20 cellular contexts compared by ENCODE assay signal in genomic region chr2:241500016-241500415, GRCh38. TPM values are rescaled to one million over a fixed set of nuclear protein-coding genes. Genes with fewer than 3 reads are reported as not detected.
"Had no signal": no experiment of that assay in that cellular context is flagged by ENCODE, and none has a peak within 500 bp of the region (broad histone marks: within the 10 kb centered on the region; RNA-seq: fewer than 3 reads in every experiment).

No MANE protein-coding gene starts in this region.

- H3K27me3 ChIP-seq: dorsolateral prefrontal cortex, gastroesophageal sphincter, tibial artery, upper lobe of left lung, uterus had no signal

- ATAC-seq: gastroesophageal sphincter; left lobe of liver; mucosa of descending colon; naive thymus-derived CD8-positive, alpha-beta T cell; stimulated activated effector memory CD8-positive, alpha-beta T cell treated with anti-CD3 and anti-CD28 coated beads, Interleukin-12 subunit alpha, Interleukin-12 subunit beta, amount 100 ng/mL, for 72 hours; stimulated activated naive CD8-positive, alpha-beta T cell treated with anti-CD3 and anti-CD28 coated beads, Interleukin-15, Interleukin-2, amounts not matched to agents 100 U/mL and 50 U/mL, for 24 hours had no signal

- H3K9me3 ChIP-seq: gastroesophageal sphincter, mucosa of descending colon, prostate gland, tibial artery, upper lobe of left lung, uterus had no signal

- H3K27ac Mint-ChIP-seq: stimulated activated effector memory CD8-positive, alpha-beta T cell treated with anti-CD3 and anti-CD28 coated beads, Interleukin-12 subunit alpha, Interleukin-12 subunit beta, amount 100 ng/mL, for 72 hours had no signal

- H3K4me3 ChIP-seq: dorsolateral prefrontal cortex, gastroesophageal sphincter, mucosa of descending colon, prostate gland, smooth muscle cell, tibial artery, upper lobe of left lung, uterus had no signal

- H3K4me3 Mint-ChIP-seq: naive thymus-derived CD8-positive, alpha-beta T cell; stimulated activated effector memory CD8-positive, alpha-beta T cell treated with anti-CD3 and anti-CD28 coated beads, Interleukin-12 subunit alpha, Interleukin-12 subunit beta, amount 100 ng/mL, for 72 hours had no signal

- DNase-seq: cortex of kidney; effector CD8-positive, alpha-beta T cell; glutamatergic neuron; mucosa of descending colon; naive thymus-derived CD8-positive, alpha-beta T cell; occipital lobe; stimulated activated CD4-positive, alpha-beta T cell treated with anti-CD3 and anti-CD28 coated beads, Interleukin-4, amount 100 ng/mL, for 1 hour; stimulated activated CD8-positive, alpha-beta memory T cell treated with anti-CD3 and anti-CD28 coated beads, Interleukin-4, amount 100 ng/mL, for 48 hours; stimulated activated naive CD8-positive, alpha-beta T cell treated with anti-CD3 and anti-CD28 coated beads, Interleukin-15, Interleukin-2, amounts not matched to agents 100 U/mL and 50 U/mL, for 24 hours; tibial artery; uterus had no signal

- H3K36me3 ChIP-seq: uterus had no signal

- H3K9me3 Mint-ChIP-seq: naive thymus-derived CD8-positive, alpha-beta T cell; stimulated activated effector memory CD8-positive, alpha-beta T cell treated with anti-CD3 and anti-CD28 coated beads, Interleukin-12 subunit alpha, Interleukin-12 subunit beta, amount 100 ng/mL, for 72 hours had no signal

- H2AFZ ChIP-seq: parathyroid adenoma had no signal

- H3K4me1 ChIP-seq: parathyroid adenoma, prostate gland, uterus had no signal

- H3K4me2 ChIP-seq: smooth muscle cell had no signal

- H3K79me2 ChIP-seq: parathyroid adenoma had no signal

- H3K27me3 Mint-ChIP-seq: naive thymus-derived CD8-positive, alpha-beta T cell had no signal

- H3K27ac ChIP-seq: gastroesophageal sphincter, parathyroid adenoma, prostate gland, tibial artery, upper lobe of left lung, uterus had no signal

- H3K9ac ChIP-seq: parathyroid adenoma had no signal

- FAIRE-seq: endometrium had no signal

RNA-seq across cellular contexts. Expression of gene BOK, which starts 58.5 kb away (rescaled TPM):
- total RNA-seq: naive thymus-derived CD8-positive, alpha-beta T cell had no signal
